2 cellular contexts compared by ENCODE assay signal in the genomic region with DNA sequence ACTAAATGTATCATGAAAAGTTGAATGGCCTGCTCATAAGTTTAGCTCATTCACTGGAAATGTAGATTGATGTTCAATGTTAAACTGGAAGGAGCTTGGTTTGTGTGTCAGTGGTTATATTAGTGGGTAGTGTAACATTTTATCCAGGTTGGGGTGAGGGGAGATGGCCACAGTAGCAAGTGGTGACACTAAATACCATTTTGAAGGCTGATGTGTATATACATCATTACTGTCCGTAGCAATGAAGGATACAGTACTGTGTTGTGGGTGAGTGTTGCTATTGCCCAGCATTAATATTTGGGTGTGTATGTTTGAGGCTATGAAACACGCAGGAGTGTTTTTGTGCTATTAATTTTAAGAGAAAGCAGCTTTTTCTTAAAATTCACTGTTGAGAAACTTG.
TF ChIP-seq lines count a peak whose summit lies in the region.

No MANE protein-coding gene starts in this region.

TF ChIP-seq in GM23338, 12 proteins besides CTCF, POLR2A, EP300 and RAD21:
- TF ChIP-seq NANOG (IDR thresholded peaks at IDR 0.05; ENCODE audit: borderline replicate concordance), result no peak
- TF ChIP-seq POLR2AphosphoS5 (IDR thresholded peaks at IDR 0.05; ENCODE audit: low read depth), result 0 out of 2 replicates have a peak, but pooled peaks have one; percentile 20
- TF ChIP-seq ZNF114 (CRISPR knock-in tag; IDR thresholded peaks at IDR 0.05), result no peak

TF ChIP-seq in H1, 55 proteins besides CTCF, POLR2A, EP300 and RAD21:
- TF ChIP-seq POLR2AphosphoS5 (IDR thresholded peaks at IDR 0.05; ENCODE audit: low read depth, low read length), result peak; percentile 56; the same call in 1 of the 2 replicates
- TF ChIP-seq ASH2L (IDR thresholded peaks at IDR 0.05; ENCODE audit: low read length), result no peak
TF ChIP-seq in H1: peak in this region for 1.
